ENCODE assay signal across 10 cellular contexts in the genomic region with DNA sequence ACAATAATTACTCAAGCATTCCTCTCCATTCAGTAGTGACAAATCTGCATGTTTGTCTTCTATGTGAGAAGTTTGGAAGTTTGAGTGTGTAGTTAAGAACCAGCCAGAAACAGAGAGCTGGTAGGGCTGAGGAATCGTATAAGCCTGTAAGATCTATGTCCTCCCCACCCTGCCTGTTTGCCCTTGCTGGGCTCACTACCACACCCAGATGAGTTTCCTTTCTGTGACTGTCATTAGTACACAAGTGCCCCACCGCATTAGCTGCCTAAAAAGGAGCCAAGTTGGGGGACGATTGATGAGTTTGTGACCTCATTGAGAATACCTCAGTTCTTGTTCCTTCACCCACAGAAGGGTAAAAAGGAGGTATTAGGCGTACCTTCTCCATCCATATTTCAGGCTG. TPM values are rescaled to one million over a fixed set of nuclear protein-coding genes. Genes with fewer than 3 reads are reported as not detected.
A peak's percentile ranks its signal among the peaks of the same experiment; 100 is the strongest.
DNase-seq lines count a peak whose midpoint lies in the region; ATAC-seq and TF ChIP-seq lines count a peak whose summit lies in the region.
"Had no signal": no experiment of that assay in that cellular context is flagged by ENCODE, and none has a peak within 500 bp of the region (broad histone marks: within the 10 kb centered on the region; RNA-seq: fewer than 3 reads in every experiment).

No MANE protein-coding gene starts in this region.

- H3K36me3 ChIP-seq in CD4-positive, CD25-positive, alpha-beta regulatory T cell (ENCODE audit: control insufficient read depth, insufficient read depth, low read length) = peaks cover 6% of the 10 kb centered on the region
- H3K36me3 ChIP-seq in gastroesophageal sphincter = no peaks in the 10 kb centered on the region

- peak overlapping the region; percentile 72 for H3K4me3 ChIP-seq in CD4-positive, CD25-positive, alpha-beta regulatory T cell (ENCODE audit: low read depth, low read length)
- H3K4me3 ChIP-seq in gastroesophageal sphincter = no peak overlapping the region

- H3K27me3 ChIP-seq in CD4-positive, CD25-positive, alpha-beta regulatory T cell (ENCODE audit: control insufficient read depth, insufficient read depth, low read length) = no peaks in the 10 kb centered on the region
- no peaks in the 10 kb centered on the region for H3K27me3 ChIP-seq in gastroesophageal sphincter

- peaks cover 81% of the 10 kb centered on the region for H3K4me1 ChIP-seq in CD4-positive, CD25-positive, alpha-beta regulatory T cell (ENCODE audit: control insufficient read depth, insufficient read depth, low read length, poor library complexity, severe bottlenecking)
- peaks cover 0 to 69% (median 11%) of the 10 kb centered on the region in 3 donors for H3K4me1 ChIP-seq in gastroesophageal sphincter

- no peaks in the 10 kb centered on the region for H3K9me3 ChIP-seq in CD4-positive, CD25-positive, alpha-beta regulatory T cell (ENCODE audit: control insufficient read depth in 2 of 2, low read length in 2 of 2)
- no peaks in the 10 kb centered on the region for H3K9me3 ChIP-seq in gastroesophageal sphincter

- peak overlapping the region; percentile 80 to 98 (median 88) for H3K27ac Mint-ChIP-seq in CD4-positive, CD25-positive, alpha-beta regulatory T cell
- H3K27ac Mint-ChIP-seq in IgD-negative memory B cell = peak overlapping the region in 2 of 3 donors; percentile 89

- TF ChIP-seq CTCF in gastroesophageal sphincter (IDR thresholded peaks at IDR 0.05) = no peak

- DNase-seq in CD4-positive, CD25-positive, alpha-beta regulatory T cell = peak; percentile 42 to 87 (median 69)
- DNase-seq in activated T-helper 1 cell treated with Interleukin-2 at 50 U/mL for 16 hours (ENCODE audit: low read depth) (peak; percentile 22), mucosa of gallbladder (ENCODE audit: low spot score) (no peak), dermis blood vessel endothelial cell (no peak), AG20443 (ENCODE audit: low spot score) (no peak), dedifferentiated amniotic fluid mesenchymal stem cell (ENCODE audit: extremely low spot score) (no peak)
- DNase-seq: MV-4-11, NCI-H526 had no signal

- H3K4me3 Mint-ChIP-seq in CD4-positive, CD25-positive, alpha-beta regulatory T cell = peak overlapping the region; percentile 29 to 84 (median 74)
- H3K4me3 Mint-ChIP-seq in IgD-negative memory B cell = peak overlapping the region; percentile 35 to 89 (median 61)

- WGBS in gastroesophageal sphincter (ENCODE audit: low coverage in 1 of 2), 2 donors = 52 to 57% methylated on average over 4 of the region's 4 CpGs

- no peak for TF ChIP-seq EP300 in gastroesophageal sphincter (IDR thresholded peaks at IDR 0.05)

- peaks cover 18 to 92% (median 57%) of the 10 kb centered on the region in 4 donors for H3K4me1 Mint-ChIP-seq in CD4-positive, CD25-positive, alpha-beta regulatory T cell
- H3K4me1 Mint-ChIP-seq in IgD-negative memory B cell = peaks cover 33 to 49% (median 38%) of the 10 kb centered on the region in 3 donors

- TF ChIP-seq POLR2A in gastroesophageal sphincter (IDR thresholded peaks at IDR 0.05) = no peak

- H3K36me3 Mint-ChIP-seq in CD4-positive, CD25-positive, alpha-beta regulatory T cell = no peaks in the 10 kb centered on the region
- H3K36me3 Mint-ChIP-seq in IgD-negative memory B cell = peaks cover 2% of the 10 kb centered on the region

- peak; percentile 83 to 86 for ATAC-seq in CD4-positive, CD25-positive, alpha-beta regulatory T cell (ENCODE audit: low read depth in 2 of 2)
- no peak for ATAC-seq in gastroesophageal sphincter

- H3K27me3 Mint-ChIP-seq in CD4-positive, CD25-positive, alpha-beta regulatory T cell = no peaks in the 10 kb centered on the region
- no peaks in the 10 kb centered on the region for H3K27me3 Mint-ChIP-seq in IgD-negative memory B cell

- no peaks in the 10 kb centered on the region for H3K9me3 Mint-ChIP-seq in CD4-positive, CD25-positive, alpha-beta regulatory T cell
- no peaks in the 10 kb centered on the region for H3K9me3 Mint-ChIP-seq in IgD-negative memory B cell

- H3K27ac ChIP-seq in CD4-positive, CD25-positive, alpha-beta regulatory T cell (ENCODE audit: insufficient read depth, low read length, poor library complexity, severe bottlenecking) = peak overlapping the region; percentile 90
- peak overlapping the region; percentile 39 to 79 (median 60) for H3K27ac ChIP-seq in gastroesophageal sphincter

RNA-seq across cellular contexts. Expression of gene DOCK11, which starts 28.3 kb away (rescaled TPM):
- total RNA-seq in CD4-positive, CD25-positive, alpha-beta regulatory T cell = 126 TPM
- polyA plus RNA-seq in CD4-positive, CD25-positive, alpha-beta regulatory T cell = 10 to 100 TPM; 26.5 to 36.4 (median 31.8) TPM
- 22.3 TPM for polyA plus RNA-seq in IgD-negative memory B cell
- total RNA-seq in gastroesophageal sphincter (100 to 1,000 TPM in 1 of 4 donors, 10 to 100 TPM in 3; 61.9 to 139 (median 80.1) TPM), mucosa of gallbladder (16.3 TPM), dermis blood vessel endothelial cell (0.42 and 0.51 TPM in 2 replicates)

Comparison
In these comparisons a context has a peak if more than half of its experiments do, and no peak if none do; other contexts are left out.
1. DNase-seq: peak in CD4-positive, CD25-positive, alpha-beta regulatory T cell (3 of 3) and activated T-helper 1 cell treated with Interleukin-2 at 50 U/mL for 16 hours (single experiment); none in mucosa of gallbladder (single experiment), dermis blood vessel endothelial cell (single experiment), AG20443 (single experiment) and dedifferentiated amniotic fluid mesenchymal stem cell (single experiment).
2. RNA of gene DOCK11, which starts 28.3 kb away (total RNA-seq): 126 TPM in CD4-positive, CD25-positive, alpha-beta regulatory T cell (single experiment), 61.9 to 139 TPM in gastroesophageal sphincter and 16.3 TPM in mucosa of gallbladder (single experiment); 0.42 to 0.51 TPM in dermis blood vessel endothelial cell; every median in the first group is over 10 times any median in the second.